ENCODE assay signal across 8 cellular contexts in the genomic region with DNA sequence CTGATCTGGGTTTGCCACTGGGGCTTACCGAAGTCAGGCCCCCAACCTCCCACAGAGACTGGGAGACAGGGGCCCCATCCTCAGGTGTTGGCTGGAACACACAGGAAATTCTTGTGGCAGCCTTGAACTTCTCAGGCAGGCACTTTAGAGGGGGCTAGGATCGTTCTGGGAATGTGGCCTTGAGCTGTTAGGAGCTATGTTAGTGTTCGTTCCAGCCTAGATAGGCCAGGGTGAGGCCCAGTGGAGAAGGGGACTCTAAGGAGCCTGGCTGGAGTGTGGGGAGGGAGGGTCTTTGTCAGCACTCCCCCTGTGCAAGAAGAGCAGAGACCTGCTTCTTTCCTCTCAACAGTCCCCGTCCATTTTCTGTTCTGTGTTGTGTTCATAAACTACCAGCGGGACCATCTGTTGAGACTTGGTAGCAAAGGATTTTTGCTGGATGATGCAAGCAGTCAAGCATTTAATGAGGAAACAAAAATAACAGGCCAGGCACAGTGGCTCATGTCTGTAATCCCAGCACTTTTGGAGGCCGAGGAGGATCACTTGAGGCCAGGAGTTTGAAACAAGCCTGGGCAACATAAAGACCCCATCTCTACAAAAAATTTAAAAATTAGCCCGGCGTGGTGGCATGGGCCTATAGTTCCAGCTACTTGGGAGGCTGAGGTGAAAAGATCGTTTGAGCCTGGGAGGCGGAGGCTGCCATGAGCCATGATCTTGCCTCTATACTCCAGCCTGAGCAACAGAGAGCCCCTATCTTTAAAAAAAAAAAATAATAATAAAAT. TPM values are rescaled to one million over a fixed set of nuclear protein-coding genes. Genes with fewer than 3 reads are reported as not detected.
DNase-seq lines count a peak whose midpoint lies in the region; ATAC-seq and TF ChIP-seq lines count a peak whose summit lies in the region.

No MANE protein-coding gene starts in this region.

- no peak for TF ChIP-seq CTCF in Panc1 (IDR thresholded peaks at IDR 0.05)
- TF ChIP-seq CTCF in uterus (IDR thresholded peaks at IDR 0.05): no peak

- H3K9me3 Mint-ChIP-seq in activated naive CD4-positive, alpha-beta T cell treated with anti-CD3 and anti-CD28 coated beads, Interleukin-2, amount 10 ng/mL, durations not matched to agents 7 days and 5 days: no peaks in the 10 kb centered on the region

- H3K27ac ChIP-seq in Panc1 (ENCODE audit: low read length) (peak overlapping the region; percentile 94), duodenal mucosa (ENCODE audit: low read depth, low read length) (peak overlapping the region; percentile 84), uterus (peak overlapping the region; percentile 96 to 97)

- peaks cover 45% of the 10 kb centered on the region for H3K4me1 Mint-ChIP-seq in activated naive CD4-positive, alpha-beta T cell treated with anti-CD3 and anti-CD28 coated beads, Interleukin-2, amount 10 ng/mL, durations not matched to agents 7 days and 5 days

- H3K4me3 Mint-ChIP-seq in activated naive CD4-positive, alpha-beta T cell treated with anti-CD3 and anti-CD28 coated beads, Interleukin-2, amount 10 ng/mL, durations not matched to agents 7 days and 5 days: peak overlapping the region; percentile 94

- DNase-seq in activated naive CD4-positive, alpha-beta T cell treated with anti-CD3 and anti-CD28 coated beads, Interleukin-2, amount 10 ng/mL, durations not matched to agents 7 days and 5 days: no peak
- no peak for DNase-seq in activated naive CD4-positive, alpha-beta T cell treated with Interleukin-2 at 50 U/mL for 16 hours
- no peak for DNase-seq in Panc1 (ENCODE audit: low read depth, low spot score)
- DNase-seq in uterus: peak; percentile 52 to 69
- DNase-seq in central memory CD4-positive, alpha-beta T cell: no peak
- no peak for DNase-seq in stimulated activated CD4-positive, alpha-beta T cell treated with anti-CD3 and anti-CD28 coated beads, Interleukin-2, amount 100 ng/mL, for 48 hours

- CTCF ChIA-PET in activated naive CD4-positive, alpha-beta T cell treated with anti-CD3 and anti-CD28 coated beads, Interleukin-2, amount 10 ng/mL, durations not matched to agents 7 days and 5 days (lab: Charles Lee): interaction anchor here (0.7 to 1.8 kb wide), 3 partner anchors 11 to 213 kb away, joined by 3 to 5 read pairs (median 5); no protein-coding TSS in a partner anchor
- CTCF ChIA-PET in Panc1 (lab: Charles Lee): interaction anchor here (0.5 kb wide), 1 partner anchor 98 kb away, joined by 7 read pairs; no protein-coding TSS in a partner anchor

- in situ Hi-C loops in Panc1 (cut with HindIII; ENCODE audit: low pct_unique_long_range_greater_than_20kb, low sequenced_read_pairs): no loop called here

- H3K9me3 ChIP-seq in Panc1 (ENCODE audit: control insufficient read depth, insufficient read depth, low read depth, low read length) (no peaks in the 10 kb centered on the region), duodenal mucosa (ENCODE audit: control insufficient read depth in 1 of 2, low read length in 2 of 2) (no peaks in the 10 kb centered on the region), mucosa of stomach (ENCODE audit: control insufficient read depth, low read length) (no peaks in the 10 kb centered on the region), uterus (no peaks in the 10 kb centered on the region)

- peak in 1 of 2 donors; percentile 39 for TF ChIP-seq POLR2A in uterus (IDR thresholded peaks at IDR 0.05)

- peak overlapping the region; percentile 68 for H3K4me3 ChIP-seq in Panc1 (ENCODE audit: low read depth in 2 of 2, low read length in 2 of 2)
- H3K4me3 ChIP-seq in duodenal mucosa (ENCODE audit: low read depth in 1 of 2, low read length in 2 of 2): peak overlapping the region; percentile 80 to 85
- H3K4me3 ChIP-seq in mucosa of stomach (ENCODE audit: low read length): peak overlapping the region; percentile 53
- peak overlapping the region; percentile 68 to 73 for H3K4me3 ChIP-seq in uterus

- peaks cover 24% of the 10 kb centered on the region for H3K4me1 ChIP-seq in Panc1 (ENCODE audit: control insufficient read depth, insufficient read depth, low read length)
- peaks cover 22 to 29% of the 10 kb centered on the region in 2 donors for H3K4me1 ChIP-seq in duodenal mucosa (ENCODE audit: control insufficient read depth in 1 of 2, insufficient read depth in 2 of 2, low read length in 2 of 2)
- H3K4me1 ChIP-seq in mucosa of stomach (ENCODE audit: control insufficient read depth, insufficient read depth, low read length): peaks cover 35% of the 10 kb centered on the region
- H3K4me1 ChIP-seq in uterus: peaks cover 0 to 11% of the 10 kb centered on the region in 2 donors

- H3K27me3 ChIP-seq in Panc1 (ENCODE audit: control insufficient read depth, insufficient read depth, low read length): no peaks in the 10 kb centered on the region
- H3K27me3 ChIP-seq in duodenal mucosa (ENCODE audit: control insufficient read depth in 1 of 2, insufficient read depth in 2 of 2, low read length in 2 of 2): no peaks in the 10 kb centered on the region
- no peaks in the 10 kb centered on the region for H3K27me3 ChIP-seq in mucosa of stomach (ENCODE audit: control insufficient read depth, insufficient read depth, low read length)
- H3K27me3 ChIP-seq in uterus: no peaks in the 10 kb centered on the region

- H3K36me3 Mint-ChIP-seq in activated naive CD4-positive, alpha-beta T cell treated with anti-CD3 and anti-CD28 coated beads, Interleukin-2, amount 10 ng/mL, durations not matched to agents 7 days and 5 days: peaks cover 13% of the 10 kb centered on the region

- no peaks in the 10 kb centered on the region for H3K27me3 Mint-ChIP-seq in activated naive CD4-positive, alpha-beta T cell treated with anti-CD3 and anti-CD28 coated beads, Interleukin-2, amount 10 ng/mL, durations not matched to agents 7 days and 5 days

- no peak for ATAC-seq in Panc1

- BruUV-seq in Panc1 (replicated peaks; lab: Mats Ljungman, UMichigan): TSS peak; percentile 78

- peak overlapping the region; percentile 82 to 90 for H3K9ac ChIP-seq in duodenal mucosa (ENCODE audit: low read depth in 1 of 2, low read length in 2 of 2)
- peak overlapping the region; percentile 89 for H3K9ac ChIP-seq in mucosa of stomach (ENCODE audit: low read length)

- H3K36me3 ChIP-seq in Panc1 (ENCODE audit: control insufficient read depth, insufficient read depth, low read length): peaks cover 5% of the 10 kb centered on the region
- H3K36me3 ChIP-seq in duodenal mucosa (ENCODE audit: control insufficient read depth in 1 of 2, insufficient read depth in 2 of 2, low read length in 2 of 2): no peaks in the 10 kb centered on the region
- no peaks in the 10 kb centered on the region for H3K36me3 ChIP-seq in mucosa of stomach (ENCODE audit: control insufficient read depth, insufficient read depth, low read length)
- H3K36me3 ChIP-seq in uterus: no peaks in the 10 kb centered on the region

- intact Hi-C loops in Panc1 (cut with micrococcal nuclease; ENCODE audit: unreplicated experiment): no loop called here
- intact Hi-C loops in uterus (cut with DNase I; ENCODE audit: low total_unique reads): no loop called here

- POLR2A ChIA-PET in Panc1 (lab: Charles Lee): no interaction called here

- peak overlapping the region; percentile 94 for H3K27ac Mint-ChIP-seq in activated naive CD4-positive, alpha-beta T cell treated with anti-CD3 and anti-CD28 coated beads, Interleukin-2, amount 10 ng/mL, durations not matched to agents 7 days and 5 days

RNA-seq across cellular contexts. Expression of a gene that starts 1.5 kb away (rescaled TPM):
- total RNA-seq in Panc1 (2021; ENCODE audit: unreplicated experiment): 29.5 TPM
- 38.4 TPM for polyA plus RNA-seq in Panc1 (2012; ENCODE audit: insufficient read length)
- total RNA-seq in uterus: 10 to 100 TPM; 14.7 to 48.9 (median 25.6) TPM

RNA-seq across cellular contexts. Expression of a gene that starts 1.5 kb away (rescaled TPM):
- 108 TPM for total RNA-seq in Panc1 (2021; ENCODE audit: unreplicated experiment)
- polyA plus RNA-seq in Panc1 (2012; ENCODE audit: insufficient read length): 251 TPM
- total RNA-seq in uterus: 100 to 1,000 TPM in 2 of 4 donors, 10 to 100 TPM in 2; 88.9 to 175 (median 108) TPM

Comparison
In these comparisons a context has a peak if more than half of its experiments do, and no peak if none do; other contexts are left out.
1. DNase-seq: peak in uterus (2 of 2); none in activated naive CD4-positive, alpha-beta T cell treated with anti-CD3 and anti-CD28 coated beads, Interleukin-2, amount 10 ng/mL, durations not matched to agents 7 days and 5 days (single experiment), activated naive CD4-positive, alpha-beta T cell treated with Interleukin-2 at 50 U/mL for 16 hours (single experiment), Panc1 (single experiment), central memory CD4-positive, alpha-beta T cell (single experiment) and stimulated activated CD4-positive, alpha-beta T cell treated with anti-CD3 and anti-CD28 coated beads, Interleukin-2, amount 100 ng/mL, for 48 hours (0 of 2).
2. Peak in every context shown above with its lines, with median percentiles within 50 percentile points of each other: H3K27ac ChIP-seq and H3K4me3 ChIP-seq.